ENCODE assay signal across 20 cellular contexts in genomic region chr2:187511356-187512315, GRCh38. TPM values are rescaled to one million over a fixed set of nuclear protein-coding genes. Genes with fewer than 3 reads are reported as not detected.
"Had no signal": no experiment of that assay in that cellular context is flagged by ENCODE, and none has a peak within 500 bp of the region (broad histone marks: within the 10 kb centered on the region; RNA-seq: fewer than 3 reads in every experiment).

No MANE protein-coding gene starts in this region.

- H3K36me3 ChIP-seq: pancreas, sigmoid colon, upper lobe of right lung, WERI-Rb-1 had no signal

- H3K4me1 Mint-ChIP-seq: stimulated activated memory B cell treated with anti-CD40 and anti-IgM and Interleukin-4, amounts not matched to agents 10 μg/mL and 1 μg/mL and 100 μg/mL, for 72 hours; T-helper 17 cell had no signal

- ATAC-seq: pancreas; stimulated activated memory B cell treated with anti-CD40 and anti-IgM and Interleukin-4, amounts not matched to agents 10 μg/mL and 1 μg/mL and 100 μg/mL, for 72 hours; T-helper 17 cell; upper lobe of right lung had no signal

- H3K27ac ChIP-seq: dorsolateral prefrontal cortex, pancreas, sigmoid colon, testis, upper lobe of right lung, WERI-Rb-1 had no signal

- DNase-seq: activated CD4-positive, alpha-beta T cell treated with anti-CD3 and anti-CD28 coated beads, Interleukin-2, amount 50 U/mL, for 4 hours; amniotic stem cell; caudate nucleus; dorsolateral prefrontal cortex; erythroblast; foreskin melanocyte; glutamatergic neuron; hippocampal formation; pancreas; sigmoid colon; stimulated activated CD4-positive, alpha-beta T cell treated with anti-CD3 and anti-CD28 coated beads, Interleukin-4, amount 100 ng/mL, for 4 hours; T-helper 17 cell; testis; upper lobe of right lung; WERI-Rb-1 had no signal

- H3K4me3 ChIP-seq: dorsolateral prefrontal cortex, lung, pancreas, sigmoid colon, testis, upper lobe of right lung had no signal

- H3K36me3 Mint-ChIP-seq: activated naive CD8-positive, alpha-beta T cell; stimulated activated memory B cell treated with anti-CD40 and anti-IgM and Interleukin-4, amounts not matched to agents 10 μg/mL and 1 μg/mL and 100 μg/mL, for 72 hours had no signal

- H3K27me3 ChIP-seq: dorsolateral prefrontal cortex, pancreas, sigmoid colon, testis, upper lobe of right lung had no signal

- H3K9me3 ChIP-seq: pancreas, sigmoid colon, testis had no signal

- H3K4me1 ChIP-seq: pancreas, sigmoid colon, testis, upper lobe of right lung had no signal

- H3K27me3 Mint-ChIP-seq: stimulated activated memory B cell treated with anti-CD40 and anti-IgM and Interleukin-4, amounts not matched to agents 10 μg/mL and 1 μg/mL and 100 μg/mL, for 72 hours; T-helper 17 cell had no signal

- H3K4me3 Mint-ChIP-seq: activated naive CD8-positive, alpha-beta T cell; neural crest cell; stimulated activated memory B cell treated with anti-CD40 and anti-IgM and Interleukin-4, amounts not matched to agents 10 μg/mL and 1 μg/mL and 100 μg/mL, for 72 hours; T-helper 17 cell had no signal

- H3K27ac Mint-ChIP-seq: activated naive CD8-positive, alpha-beta T cell; stimulated activated memory B cell treated with anti-CD40 and anti-IgM and Interleukin-4, amounts not matched to agents 10 μg/mL and 1 μg/mL and 100 μg/mL, for 72 hours; T-helper 17 cell had no signal

RNA-seq across cellular contexts. Expression of gene TFPI, which starts 42.6 kb away (rescaled TPM):
- total RNA-seq: activated CD8-positive, alpha-beta memory T cell treated with anti-CD3 and anti-CD28 coated beads for 36 hours had no signal
